In genomic region chr11:113613619-113614018, GRCh38 we compare ENCODE assay signal across 1 cellular context.
A peak's percentile ranks its signal among the peaks of the same experiment; 100 is the strongest.
TF ChIP-seq lines count a peak whose summit lies in the region.

No MANE protein-coding gene starts in this region.

TF ChIP-seq in K562, 482 proteins besides CTCF, POLR2A, EP300 and RAD21 (continued from another document and continues in another):
- TF ChIP-seq MGA (IDR thresholded peaks at IDR 0.05) = peak; percentile 32; the same call in 1 of the 2 replicates
- TF ChIP-seq SMARCA5 (IDR thresholded peaks at IDR 0.05) = no peak
- no peak for TF ChIP-seq THRA (IDR thresholded peaks at IDR 0.05)
- TF ChIP-seq SMARCA4 (IDR thresholded peaks at IDR 0.05) = no peak
- TF ChIP-seq, protein P1, sequence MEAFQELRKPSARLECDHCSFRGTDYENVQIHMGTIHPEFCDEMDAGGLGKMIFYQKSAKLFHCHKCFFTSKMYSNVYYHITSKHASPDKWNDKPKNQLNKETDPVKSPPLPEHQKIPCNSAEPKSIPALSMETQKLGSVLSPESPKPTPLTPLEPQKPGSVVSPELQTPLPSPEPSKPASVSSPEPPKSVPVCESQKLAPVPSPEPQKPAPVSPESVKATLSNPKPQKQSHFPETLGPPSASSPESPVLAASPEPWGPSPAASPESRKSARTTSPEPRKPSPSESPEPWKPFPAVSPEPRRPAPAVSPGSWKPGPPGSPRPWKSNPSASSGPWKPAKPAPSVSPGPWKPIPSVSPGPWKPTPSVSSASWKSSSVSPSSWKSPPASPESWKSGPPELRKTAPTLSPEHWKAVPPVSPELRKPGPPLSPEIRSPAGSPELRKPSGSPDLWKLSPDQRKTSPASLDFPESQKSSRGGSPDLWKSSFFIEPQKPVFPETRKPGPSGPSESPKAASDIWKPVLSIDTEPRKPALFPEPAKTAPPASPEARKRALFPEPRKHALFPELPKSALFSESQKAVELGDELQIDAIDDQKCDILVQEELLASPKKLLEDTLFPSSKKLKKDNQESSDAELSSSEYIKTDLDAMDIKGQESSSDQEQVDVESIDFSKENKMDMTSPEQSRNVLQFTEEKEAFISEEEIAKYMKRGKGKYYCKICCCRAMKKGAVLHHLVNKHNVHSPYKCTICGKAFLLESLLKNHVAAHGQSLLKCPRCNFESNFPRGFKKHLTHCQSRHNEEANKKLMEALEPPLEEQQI (IDR thresholded peaks at IDR 0.05) = no peak
- TF ChIP-seq BRCA1 (IDR thresholded peaks at IDR 0.05) = no peak
- no peak for TF ChIP-seq BRCA1 (CRISPR knock-in tag; IDR thresholded peaks at IDR 0.05)
- TF ChIP-seq, protein P2, sequence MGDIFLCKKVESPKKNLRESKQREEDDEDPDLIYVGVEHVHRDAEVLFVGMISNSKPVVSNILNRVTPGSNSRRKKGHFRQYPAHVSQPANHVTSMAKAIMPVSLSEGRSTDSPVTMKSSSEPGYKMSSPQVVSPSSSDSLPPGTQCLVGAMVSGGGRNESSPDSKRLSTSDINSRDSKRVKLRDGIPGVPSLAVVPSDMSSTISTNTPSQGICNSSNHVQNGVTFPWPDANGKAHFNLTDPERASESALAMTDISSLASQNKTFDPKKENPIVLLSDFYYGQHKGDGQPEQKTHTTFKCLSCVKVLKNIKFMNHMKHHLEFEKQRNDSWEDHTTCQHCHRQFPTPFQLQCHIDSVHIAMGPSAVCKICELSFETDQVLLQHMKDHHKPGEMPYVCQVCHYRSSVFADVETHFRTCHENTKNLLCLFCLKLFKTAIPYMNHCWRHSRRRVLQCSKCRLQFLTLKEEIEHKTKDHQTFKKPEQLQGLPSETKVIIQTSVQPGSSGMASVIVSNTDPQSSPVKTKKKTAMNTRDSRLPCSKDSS (IDR thresholded peaks at IDR 0.05; ENCODE audit: low read depth, partially characterized antibody) = no peak
- no peak for TF ChIP-seq COPS2 (conservative IDR thresholded peaks at IDR 0.05)
- no peak for TF ChIP-seq YY1 (IDR thresholded peaks at IDR 0.05; ENCODE audit: borderline replicate concordance in 1 of 3, control insufficient read depth in 1 of 3, extremely low read depth in 1 of 3, insufficient read depth in 3 of 3, insufficient read length in 1 of 3, insufficient replicate concordance in 2 of 3, low read depth in 1 of 3, low read length in 2 of 3)
- no peak for TF ChIP-seq NR2C2 (CRISPR knock-in tag; IDR thresholded peaks at IDR 0.05)
- TF ChIP-seq NR2C2 (tag; IDR thresholded peaks at IDR 0.05) = peak; percentile 52; the same call in 1 of the 2 replicates
- TF ChIP-seq SPI1 (IDR thresholded peaks at IDR 0.05; ENCODE audit: borderline replicate concordance, low read depth, low read length) = peak; percentile 76
- TF ChIP-seq TAL1 (IDR thresholded peaks at IDR 0.05) = no peak
- TF ChIP-seq HNRNPH1 (optimal IDR thresholded peaks at IDR 0.05; ENCODE audit: low read depth, low read length) = no peak
- no peak for TF ChIP-seq CHCHD3 (CRISPR knock-in tag; IDR thresholded peaks at IDR 0.05)
- no peak for TF ChIP-seq SAFB2 (IDR thresholded peaks at IDR 0.05; ENCODE audit: borderline replicate concordance, low read depth, low read length, severe bottlenecking)
- TF ChIP-seq RBBP5 (IDR thresholded peaks at IDR 0.05; ENCODE audit: borderline replicate concordance, insufficient read depth, low read length, poor library complexity, severe bottlenecking) = no peak
- TF ChIP-seq TSC22D4 (tag; IDR thresholded peaks at IDR 0.05) = no peak
- TF ChIP-seq HDAC1 (IDR thresholded peaks at IDR 0.05) = no peak
- TF ChIP-seq SP2 (IDR thresholded peaks at IDR 0.05; ENCODE audit: extremely low read depth, low read depth, low read length, poor library complexity, severe bottlenecking) = no peak
- TF ChIP-seq TBL1XR1 (IDR thresholded peaks at IDR 0.05; ENCODE audit: low read length in 2 of 2) = no peak
- TF ChIP-seq SMAD4 (CRISPR knock-in tag; conservative IDR thresholded peaks at IDR 0.05) = peak; percentile 47; the same call in 1 of the 2 replicates
- no peak for TF ChIP-seq RBM14 (IDR thresholded peaks at IDR 0.05; ENCODE audit: borderline replicate concordance, insufficient read depth, low read depth, low read length)
- no peak for TF ChIP-seq MAFG (tag; conservative IDR thresholded peaks at IDR 0.05)
- TF ChIP-seq ETV1 (tag; conservative IDR thresholded peaks at IDR 0.05; ENCODE audit: low read depth) = peak; percentile 22; the same call in 1 of the 2 replicates
- no peak for TF ChIP-seq ZZZ3 (IDR thresholded peaks at IDR 0.05)
- TF ChIP-seq PBX2 (CRISPR knock-in tag; IDR thresholded peaks at IDR 0.05; ENCODE audit: low read depth) = no peak
- TF ChIP-seq PBX2 (tag; conservative IDR thresholded peaks at IDR 0.05; ENCODE audit: low read depth) = no peak
- TF ChIP-seq ZFP30 (CRISPR knock-in tag; IDR thresholded peaks at IDR 0.05; ENCODE audit: borderline replicate concordance) = no peak
- TF ChIP-seq EWSR1 (IDR thresholded peaks at IDR 0.05; ENCODE audit: borderline replicate concordance, low read depth, partially characterized antibody) = no peak
- no peak for TF ChIP-seq ARID2 (IDR thresholded peaks at IDR 0.05)
- TF ChIP-seq ZNF589 (CRISPR knock-in tag; IDR thresholded peaks at IDR 0.05; ENCODE audit: low read depth) = peak; percentile 22; the same call in 1 of the 2 replicates
- TF ChIP-seq RFX1 (IDR thresholded peaks at IDR 0.05) = no peak
- no peak for TF ChIP-seq HCFC1 (IDR thresholded peaks at IDR 0.05; ENCODE audit: low read depth, low read length)
- TF ChIP-seq CSDE1 (IDR thresholded peaks at IDR 0.05) = no peak; a peak in 1 of 4 replicates
- TF ChIP-seq, protein P3, sequence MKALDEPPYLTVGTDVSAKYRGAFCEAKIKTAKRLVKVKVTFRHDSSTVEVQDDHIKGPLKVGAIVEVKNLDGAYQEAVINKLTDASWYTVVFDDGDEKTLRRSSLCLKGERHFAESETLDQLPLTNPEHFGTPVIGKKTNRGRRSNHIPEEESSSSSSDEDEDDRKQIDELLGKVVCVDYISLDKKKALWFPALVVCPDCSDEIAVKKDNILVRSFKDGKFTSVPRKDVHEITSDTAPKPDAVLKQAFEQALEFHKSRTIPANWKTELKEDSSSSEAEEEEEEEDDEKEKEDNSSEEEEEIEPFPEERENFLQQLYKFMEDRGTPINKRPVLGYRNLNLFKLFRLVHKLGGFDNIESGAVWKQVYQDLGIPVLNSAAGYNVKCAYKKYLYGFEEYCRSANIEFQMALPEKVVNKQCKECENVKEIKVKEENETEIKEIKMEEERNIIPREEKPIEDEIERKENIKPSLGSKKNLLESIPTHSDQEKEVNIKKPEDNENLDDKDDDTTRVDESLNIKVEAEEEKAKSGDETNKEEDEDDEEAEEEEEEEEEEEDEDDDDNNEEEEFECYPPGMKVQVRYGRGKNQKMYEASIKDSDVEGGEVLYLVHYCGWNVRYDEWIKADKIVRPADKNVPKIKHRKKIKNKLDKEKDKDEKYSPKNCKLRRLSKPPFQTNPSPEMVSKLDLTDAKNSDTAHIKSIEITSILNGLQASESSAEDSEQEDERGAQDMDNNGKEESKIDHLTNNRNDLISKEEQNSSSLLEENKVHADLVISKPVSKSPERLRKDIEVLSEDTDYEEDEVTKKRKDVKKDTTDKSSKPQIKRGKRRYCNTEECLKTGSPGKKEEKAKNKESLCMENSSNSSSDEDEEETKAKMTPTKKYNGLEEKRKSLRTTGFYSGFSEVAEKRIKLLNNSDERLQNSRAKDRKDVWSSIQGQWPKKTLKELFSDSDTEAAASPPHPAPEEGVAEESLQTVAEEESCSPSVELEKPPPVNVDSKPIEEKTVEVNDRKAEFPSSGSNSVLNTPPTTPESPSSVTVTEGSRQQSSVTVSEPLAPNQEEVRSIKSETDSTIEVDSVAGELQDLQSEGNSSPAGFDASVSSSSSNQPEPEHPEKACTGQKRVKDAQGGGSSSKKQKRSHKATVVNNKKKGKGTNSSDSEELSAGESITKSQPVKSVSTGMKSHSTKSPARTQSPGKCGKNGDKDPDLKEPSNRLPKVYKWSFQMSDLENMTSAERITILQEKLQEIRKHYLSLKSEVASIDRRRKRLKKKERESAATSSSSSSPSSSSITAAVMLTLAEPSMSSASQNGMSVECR (CRISPR knock-in tag; IDR thresholded peaks at IDR 0.05) = no peak
- no peak for TF ChIP-seq ZNF57 (CRISPR knock-in tag; IDR thresholded peaks at IDR 0.05)
